19 cellular contexts compared by ENCODE assay signal in genomic region chr5:68476854-68477253, GRCh38.
A peak's percentile ranks its signal among the peaks of the same experiment; 100 is the strongest.
DNase-seq lines count a peak whose midpoint lies in the region; ATAC-seq and TF ChIP-seq lines count a peak whose summit lies in the region.
"Had no signal": no experiment of that assay in that cellular context is flagged by ENCODE, and none has a peak within 500 bp of the region (broad histone marks: within the 10 kb centered on the region; RNA-seq: fewer than 3 reads in every experiment).

No MANE protein-coding gene starts in this region.

- H3K36me3 ChIP-seq in GM06990 (ENCODE audit: control insufficient read depth, insufficient read depth, low read length) (no peaks in the 10 kb centered on the region), gastrocnemius medialis (no peaks in the 10 kb centered on the region), thyroid gland (no peaks in the 10 kb centered on the region)
- H3K36me3 ChIP-seq: BLaER1, tibial artery had no signal

- TF ChIP-seq CTCF in GM06990 (IDR thresholded peaks at IDR 0.05; ENCODE audit: insufficient read depth, low read length, poor library complexity, severe bottlenecking) = peak; percentile 13
- TF ChIP-seq CTCF in LNCaP clone FGC (IDR thresholded peaks at IDR 0.05; ENCODE audit: control insufficient read depth, extremely low read depth, insufficient read depth) = 0 out of 2 replicates have a peak, but pooled peaks have one; percentile 21
- peak; percentile 25 for TF ChIP-seq CTCF in fibroblast of mammary gland (conservative IDR thresholded peaks at IDR 0.05; ENCODE audit: control insufficient read depth, insufficient read depth, low read depth, low read length)
- TF ChIP-seq CTCF in nephron (IDR thresholded peaks at IDR 0.05; ENCODE audit: unreplicated experiment in 3 of 3) = no peak
- TF ChIP-seq CTCF in gastrocnemius medialis (IDR thresholded peaks at IDR 0.05 in 4 of 5, conservative IDR thresholded peaks at IDR 0.05 in 1 of 5) = no peak
- no peak for TF ChIP-seq CTCF in thyroid gland (IDR thresholded peaks at IDR 0.05)

- H3K9me3 Mint-ChIP-seq in nephron = no peaks in the 10 kb centered on the region
- H3K9me3 Mint-ChIP-seq: stimulated activated effector memory CD8-positive, alpha-beta T cell treated with anti-CD3 and anti-CD28 coated beads, Interleukin-12 subunit alpha, Interleukin-12 subunit beta, amount 100 ng/mL, for 72 hours had no signal

- H3K4me1 ChIP-seq in gastrocnemius medialis (peaks cover 4 to 9% of the 10 kb centered on the region in 2 donors), thyroid gland (peaks cover 0 to 6% of the 10 kb centered on the region in 2 donors)
- H3K4me1 ChIP-seq: BLaER1 had no signal

- 90% methylated on average over 2 to 3 of the region's 3 CpGs for WGBS in thyroid gland, 2 donors

- H3K36me3 Mint-ChIP-seq in nephron (ENCODE audit: low read depth) = no peaks in the 10 kb centered on the region
- H3K36me3 Mint-ChIP-seq: stimulated activated effector memory CD8-positive, alpha-beta T cell treated with anti-CD3 and anti-CD28 coated beads, Interleukin-12 subunit alpha, Interleukin-12 subunit beta, amount 100 ng/mL, for 72 hours had no signal

- no peak overlapping the region for H3K4me3 ChIP-seq in GM06990 (replicated peaks; ENCODE audit: low read depth, low read length)
- no peak overlapping the region for H3K4me3 ChIP-seq in LNCaP clone FGC (ENCODE audit: low read depth, low read length)
- no peak overlapping the region for H3K4me3 ChIP-seq in fibroblast of mammary gland (ENCODE audit: control insufficient read depth, low read depth, low read length)
- no peak overlapping the region for H3K4me3 ChIP-seq in gastrocnemius medialis
- no peak overlapping the region for H3K4me3 ChIP-seq in thyroid gland (replicated peaks in 1 of 3)
- H3K4me3 ChIP-seq: BLaER1, tibial artery had no signal

- peak overlapping the region in 2 of 3 experiments; percentile 30 to 86 for H3K27ac Mint-ChIP-seq in nephron
- H3K27ac Mint-ChIP-seq: stimulated activated effector memory CD8-positive, alpha-beta T cell treated with anti-CD3 and anti-CD28 coated beads, Interleukin-12 subunit alpha, Interleukin-12 subunit beta, amount 100 ng/mL, for 72 hours had no signal

- TF ChIP-seq POLR2A in gastrocnemius medialis (IDR thresholded peaks at IDR 0.05) (no peak), thyroid gland (IDR thresholded peaks at IDR 0.05) (no peak)

- peaks cover 57% of the 10 kb centered on the region for H3K4me1 Mint-ChIP-seq in nephron
- H3K4me1 Mint-ChIP-seq: stimulated activated effector memory CD8-positive, alpha-beta T cell treated with anti-CD3 and anti-CD28 coated beads, Interleukin-12 subunit alpha, Interleukin-12 subunit beta, amount 100 ng/mL, for 72 hours had no signal

- H3K9me3 ChIP-seq in gastrocnemius medialis (no peaks in the 10 kb centered on the region), thyroid gland (no peaks in the 10 kb centered on the region)
- H3K9me3 ChIP-seq: BLaER1, tibial artery had no signal

- H3K27ac ChIP-seq in gastrocnemius medialis = no peak overlapping the region
- H3K27ac ChIP-seq in thyroid gland = no peak overlapping the region
- H3K27ac ChIP-seq: BLaER1 had no signal

- intact Hi-C loops in gastrocnemius medialis (cut with DNase I; ENCODE audit: low total_unique reads) = no loop called here
- intact Hi-C loops in thyroid gland (cut with DNase I) = no loop called here

- H3K27me3 Mint-ChIP-seq in nephron (ENCODE audit: low read depth) = no peaks in the 10 kb centered on the region

- DNase-seq in GM06990 (ENCODE audit: extremely low read depth, insufficient read length) (no peak), LNCaP clone FGC (ENCODE audit: low read depth) (no peak), fibroblast of mammary gland (ENCODE audit: low read depth) (no peak), gastrocnemius medialis (no peak), NCI-H748 (lab: John Stamatoyannopoulos, UW; ENCODE audit: unreplicated experiment) (no peak), thyroid gland (no peak)
- DNase-seq: activated CD4-positive, alpha-beta T cell treated with anti-CD3 and anti-CD28 coated beads for 48 hours; activated naive CD4-positive, alpha-beta T cell treated with Interleukin-2 at 50 U/mL for 16 hours; cortex of kidney; DMS79; kidney glomerular epithelial cell; NCI-H446; occipital lobe; SHP77; tibial artery had no signal

- H3K4me3 Mint-ChIP-seq in nephron = no peak overlapping the region
- H3K4me3 Mint-ChIP-seq: stimulated activated effector memory CD8-positive, alpha-beta T cell treated with anti-CD3 and anti-CD28 coated beads, Interleukin-12 subunit alpha, Interleukin-12 subunit beta, amount 100 ng/mL, for 72 hours had no signal

- in situ Hi-C loops in gastrocnemius medialis (cut with MboI; ENCODE audit: low sequenced_read_pairs in 4 of 4) = no loop called here

- no peaks in the 10 kb centered on the region for H3K27me3 ChIP-seq in GM06990 (replicated peaks; ENCODE audit: control insufficient read depth, insufficient read depth, low read length)
- H3K27me3 ChIP-seq in gastrocnemius medialis = no peaks in the 10 kb centered on the region
- H3K27me3 ChIP-seq in thyroid gland = no peaks in the 10 kb centered on the region
- H3K27me3 ChIP-seq: BLaER1, tibial artery had no signal

- ATAC-seq in gastrocnemius medialis (no peak), GM21360 (IDR thresholded peaks at IDR 0.05; ENCODE audit: unreplicated experiment) (no peak)
- ATAC-seq: stimulated activated effector memory CD8-positive, alpha-beta T cell treated with anti-CD3 and anti-CD28 coated beads, Interleukin-12 subunit alpha, Interleukin-12 subunit beta, amount 100 ng/mL, for 72 hours had no signal

Comparison
In these comparisons a context has a peak if more than half of its experiments do, and no peak if none do; other contexts are left out.
1. CTCF ChIP-seq: peak in GM06990 (single experiment), LNCaP clone FGC (single experiment) and fibroblast of mammary gland (single experiment); none in nephron (0 of 3), gastrocnemius medialis (0 of 5) and thyroid gland (0 of 6).